Comparison of ENCODE assay signal across 30 cellular contexts in genomic region chr12:51874013-51874412, GRCh38. TPM values are rescaled to one million over a fixed set of nuclear protein-coding genes. Genes with fewer than 3 reads are reported as not detected.
DNase-seq lines count a peak whose midpoint lies in the region; ATAC-seq, FAIRE-seq and TF ChIP-seq lines count a peak whose summit lies in the region.
"Had no signal": no experiment of that assay in that cellular context is flagged by ENCODE, and none has a peak within 500 bp of the region (broad histone marks: within the 10 kb centered on the region; RNA-seq: fewer than 3 reads in every experiment).

No MANE protein-coding gene starts in this region.

- no peaks in the 10 kb centered on the region for H3K36me3 Mint-ChIP-seq in activated naive CD8-positive, alpha-beta T cell treated with anti-CD3 and anti-CD28 coated beads for 36 hours
- H3K36me3 Mint-ChIP-seq in activated T-helper 17 cell treated with anti-CD3 and anti-CD28 coated beads, Interleukin-2, amount 50 U/mL, for 72 hours (ENCODE audit: low read depth), result no peaks in the 10 kb centered on the region
- H3K36me3 Mint-ChIP-seq: activated naive CD4-positive, alpha-beta T cell treated with anti-CD3 and anti-CD28 coated beads, Interleukin-2, amount 50 U/mL, for 72 hours; WTC11 had no signal

- no peak overlapping the region for H2AFZ ChIP-seq in K562 (ENCODE audit: low read depth, low read length)
- H2AFZ ChIP-seq: hepatocyte had no signal

- CTCF ChIA-PET in K562 (lab: Yijun Ruan, JAX; ENCODE audit: low intra/inter-chr PET ratio), result no interaction called here

- TF ChIP-seq EP300 in K562 (IDR thresholded peaks at IDR 0.05; ENCODE audit: low read length), result no peak

- no peaks in the 10 kb centered on the region for H3K36me3 ChIP-seq in K562 (ENCODE audit: control insufficient read depth, insufficient read depth, low read length)
- H3K36me3 ChIP-seq: left ventricle myocardium inferior, neutrophil, prostate gland had no signal

- H3K4me3 ChIP-seq in K562, result no peak overlapping the region
- H3K4me3 ChIP-seq: hepatocyte, left ventricle myocardium inferior, prostate gland, testis had no signal

- no peaks in the 10 kb centered on the region for H3K9me1 ChIP-seq in K562 (ENCODE audit: control insufficient read depth, insufficient read depth, low read length)

- 2% methylated on average over 9 of the region's 9 CpGs for WGBS in K562 (ENCODE audit: insufficient coverage, low coverage, missing lambda C conversion rate)

- H3K27ac ChIP-seq in K562 (ENCODE audit: extremely low read depth, low read depth, low read length), result no peak overlapping the region
- H3K27ac ChIP-seq: hepatocyte, left ventricle myocardium inferior, neutrophil, prostate gland, testis had no signal

- H3K27me3 ChIP-seq in K562 (ENCODE audit: control insufficient read depth in 2 of 2, insufficient read depth in 2 of 2, low read length in 2 of 2), result peaks cover 17 to 41% of the 10 kb centered on the region in 2 experiments
- H3K27me3 ChIP-seq: testis had no signal

- H3K4me2 ChIP-seq in K562 (ENCODE audit: insufficient read depth, low read length), result no peak overlapping the region
- H3K4me2 ChIP-seq: hepatocyte had no signal

- DNase-seq in H4 (ENCODE audit: low spot score) (peak; percentile 45), NCI-H82 (lab: John Stamatoyannopoulos, UW) (peak; percentile 99), K562 (ENCODE audit: extremely low read depth in 1 of 4, low spot score in 3 of 4) (no peak), sciatic nerve (ENCODE audit: low spot score) (peak; percentile 22), AML-193 (lab: John Stamatoyannopoulos, UW) (no peak)
- DNase-seq in activated naive CD8-positive, alpha-beta T cell treated with anti-CD3 and anti-CD28 coated beads for 36 hours, result no peak
- DNase-seq: activated CD4-positive, alpha-beta T cell treated with anti-CD3 and anti-CD28 coated beads, Interleukin-2, amount 50 U/mL, for 48 hours; Calu3; central memory CD4-positive, alpha-beta T cell; GOT3; left ventricle myocardium inferior; mesendoderm; NCI-H1105 treated with DMSO at 0.1 percent for 48 hours; NCI-H1930; NCI-H2227 treated with DMSO at 0.1 percent for 48 hours; NCI-H748 treated with DMSO at 0.1 percent for 48 hours; stimulated activated naive CD8-positive, alpha-beta T cell treated with anti-CD3 and anti-CD28 coated beads, Interleukin-15, Interleukin-2, amounts not matched to agents 100 U/mL and 50 U/mL, for 24 hours; testis had no signal

- peaks cover 10% of the 10 kb centered on the region for H3K4me1 Mint-ChIP-seq in activated naive CD8-positive, alpha-beta T cell treated with anti-CD3 and anti-CD28 coated beads for 36 hours
- no peaks in the 10 kb centered on the region for H3K4me1 Mint-ChIP-seq in activated T-helper 17 cell treated with anti-CD3 and anti-CD28 coated beads, Interleukin-2, amount 50 U/mL, for 72 hours

- H3K4me1 ChIP-seq in K562 (replicated peaks in 1 of 2; ENCODE audit: control insufficient read depth in 2 of 2, insufficient read depth in 2 of 2, low read length in 2 of 2), result peaks cover 7 to 17% of the 10 kb centered on the region in 2 experiments; a peak in 4 of 5 replicates
- H3K4me1 ChIP-seq: prostate gland, testis had no signal

- TF ChIP-seq RAD21 in K562 (CRISPR knock-in tag; conservative IDR thresholded peaks at IDR 0.05 in 1 of 2, IDR thresholded peaks at IDR 0.05 in 1 of 2), result no peak

- no peak for TF ChIP-seq CTCF in K562 (IDR thresholded peaks at IDR 0.05 in 2 of 3, conservative IDR thresholded peaks at IDR 0.05 in 1 of 3; ENCODE audit: insufficient read depth in 2 of 3, low read depth in 1 of 3, low read length in 3 of 3)

- H3K9me3 ChIP-seq in K562 (replicated peaks; ENCODE audit: control insufficient read depth, insufficient read depth, low read depth, low read length), result no peaks in the 10 kb centered on the region
- H3K9me3 ChIP-seq: left ventricle myocardium inferior, neutrophil, prostate gland, testis had no signal

- TF ChIP-seq POLR2A in K562 (conservative IDR thresholded peaks at IDR 0.05), result no peak

- H3K27me3 Mint-ChIP-seq in activated naive CD8-positive, alpha-beta T cell treated with anti-CD3 and anti-CD28 coated beads for 36 hours, result peaks cover 25% of the 10 kb centered on the region
- peaks cover 26% of the 10 kb centered on the region for H3K27me3 Mint-ChIP-seq in activated T-helper 17 cell treated with anti-CD3 and anti-CD28 coated beads, Interleukin-2, amount 50 U/mL, for 72 hours

- no peaks in the 10 kb centered on the region; the same call in 1 of the 2 replicates for H4K20me1 ChIP-seq in K562 (replicated peaks; ENCODE audit: control insufficient read depth, insufficient read depth, low read length)

- H3K9ac ChIP-seq in K562 (ENCODE audit: insufficient read depth in 1 of 2, low read depth in 2 of 2, low read length in 2 of 2), result no peak overlapping the region

- ATAC-seq in K562, result no peak
- ATAC-seq in sciatic nerve, result no peak
- ATAC-seq in activated T-helper 17 cell treated with anti-CD3 and anti-CD28 coated beads, Interleukin-2, amount 50 U/mL, for 72 hours (replicated peaks), result no peak
- ATAC-seq: activated naive CD4-positive, alpha-beta T cell treated with anti-CD3 and anti-CD28 coated beads, Interleukin-2, amount 50 U/mL, for 72 hours; stimulated activated naive CD8-positive, alpha-beta T cell treated with anti-CD3 and anti-CD28 coated beads, Interleukin-15, Interleukin-2, amounts not matched to agents 100 U/mL and 50 U/mL, for 24 hours; WTC11 had no signal

- H3K27ac Mint-ChIP-seq in activated naive CD8-positive, alpha-beta T cell treated with anti-CD3 and anti-CD28 coated beads for 36 hours, result no peak overlapping the region
- no peak overlapping the region for H3K27ac Mint-ChIP-seq in activated T-helper 17 cell treated with anti-CD3 and anti-CD28 coated beads, Interleukin-2, amount 50 U/mL, for 72 hours
- H3K27ac Mint-ChIP-seq: activated naive CD4-positive, alpha-beta T cell treated with anti-CD3 and anti-CD28 coated beads, Interleukin-2, amount 50 U/mL, for 72 hours; T-helper 2 cell treated with Interferon-gamma antibody and Interleukin-4, amounts not matched to agents 5 μg/mL and 100 μg/mL, for 36 hours; WTC11 had no signal

- BruUV-seq in K562 (replicated peaks; lab: Mats Ljungman, UMichigan), result no TSS peak

- no peaks in the 10 kb centered on the region for H3K9me3 Mint-ChIP-seq in activated naive CD8-positive, alpha-beta T cell treated with anti-CD3 and anti-CD28 coated beads for 36 hours
- no peaks in the 10 kb centered on the region for H3K9me3 Mint-ChIP-seq in activated T-helper 17 cell treated with anti-CD3 and anti-CD28 coated beads, Interleukin-2, amount 50 U/mL, for 72 hours
- H3K9me3 Mint-ChIP-seq: activated naive CD4-positive, alpha-beta T cell treated with anti-CD3 and anti-CD28 coated beads, Interleukin-2, amount 50 U/mL, for 72 hours; T-helper 2 cell treated with Interferon-gamma antibody and Interleukin-4, amounts not matched to agents 5 μg/mL and 100 μg/mL, for 36 hours; WTC11 had no signal

- FAIRE-seq in K562 (lab: Jason Lieb, UNC), result no peak
- FAIRE-seq: frontal cortex, GM12892 had no signal

- H3K79me2 ChIP-seq in K562 (ENCODE audit: control insufficient read depth, insufficient read depth, low read length), result no peaks in the 10 kb centered on the region
- H3K79me2 ChIP-seq: hepatocyte had no signal

- POLR2A ChIA-PET in K562 (lab: Yijun Ruan, JAX), result interaction anchor here (1.1 kb wide), 1 partner anchor 32 kb away, joined by 4 read pairs; no protein-coding TSS in a partner anchor

- in situ Hi-C loops in K562 (cut with MboI), result loop anchor here (5.0 kb wide), 1 partner anchor 447 kb away; no protein-coding TSS in a partner anchor

- no peak overlapping the region for H3K4me3 Mint-ChIP-seq in activated naive CD8-positive, alpha-beta T cell treated with anti-CD3 and anti-CD28 coated beads for 36 hours
- no peak overlapping the region for H3K4me3 Mint-ChIP-seq in activated T-helper 17 cell treated with anti-CD3 and anti-CD28 coated beads, Interleukin-2, amount 50 U/mL, for 72 hours
- H3K4me3 Mint-ChIP-seq: T-helper 2 cell treated with Interferon-gamma antibody and Interleukin-4, amounts not matched to agents 5 μg/mL and 100 μg/mL, for 36 hours; WTC11 had no signal

- intact Hi-C loops in K562 (cut with micrococcal nuclease) (loop anchor here (2.0 kb wide), 1 partner anchor 453 kb away; no protein-coding TSS in a partner anchor), sciatic nerve (cut with DNase I) (no loop called here)

RNA-seq across cellular contexts. Expression of gene ANKRD33, which starts 13.9 kb away (rescaled TPM):
- total RNA-seq in H4 (2014; rRNA removed; shearing (Covaris generic)), result not detected in 2 replicates
- total RNA-seq in K562 (2011; cell fraction: chromatin; rRNA removed; ENCODE audit: low replicate concordance), result 0.21 and 0.51 TPM in 2 replicates
- total RNA-seq in K562 (2011; cell fraction: nucleolus; rRNA removed), result 0.39 and 0.50 TPM in 2 replicates
- total RNA-seq in K562 (2011; cell fraction: nucleoplasm; rRNA removed), result 0.31 and 0.37 TPM in 2 replicates
- not detected in 2 replicates for total RNA-seq in K562 (2014; rRNA removed)
- total RNA-seq in K562 (2014; rRNA removed; fragmentation: Illumina TruSeq; extraction: Trizol), result 0.07 and 0.10 TPM in 2 replicates
- 0.11 and 0.23 TPM in 2 replicates for total RNA-seq in K562 (2015; rRNA removed; fragmentation: Illumina TruSeq; extraction: Trizol)
- total RNA-seq in K562 (2021), result 0.20 TPM in 1 of 2 replicates, not detected in the other
- 0.06 and 0.08 TPM in 2 replicates for polyA plus RNA-seq in K562 (2011; rRNA removed)
- 0.04 TPM in 1 of 2 replicates, not detected in the other for polyA plus RNA-seq in K562 (2011; cell fraction: cytosol; rRNA removed)
- 0.18 and 0.47 TPM in 2 replicates for polyA plus RNA-seq in K562 (2011; cell fraction: nucleus; rRNA removed)
- 0.17 and 3.1 TPM in 2 replicates for polyA plus RNA-seq in K562 (2012)
- polyA plus RNA-seq in K562 (2014; fragmentation: Illumina TruSeq; extraction: Trizol), result 0.04 TPM in 1 of 2 replicates, not detected in the other
- not detected for polyA plus RNA-seq in K562 (2014; fragmentation: Nextera tagmentation; extraction: Ambion mirVana)
- polyA plus RNA-seq in K562 (2014; rRNA removed), result 0.11 TPM in 1 of 2 replicates, not detected in the other
- not detected in 2 replicates for polyA minus RNA-seq in K562 (2011; rRNA and poly(A)+ RNA removed)
- not detected in 2 replicates for polyA minus RNA-seq in K562 (2011; cell fraction: cytosol; rRNA and poly(A)+ RNA removed)
- polyA minus RNA-seq in K562 (2011; cell fraction: nucleus; rRNA and poly(A)+ RNA removed), result 0.27 and 0.44 TPM in 2 replicates
- 0.76 TPM for total RNA-seq in sciatic nerve
- not detected for total RNA-seq in activated naive CD8-positive, alpha-beta T cell treated with anti-CD3 and anti-CD28 coated beads for 36 hours
- total RNA-seq in activated T-helper 17 cell treated with anti-CD3 and anti-CD28 coated beads, Interleukin-2, amount 50 U/mL, for 72 hours, result not detected
- total RNA-seq: activated naive CD4-positive, alpha-beta T cell treated with anti-CD3 and anti-CD28 coated beads, Interleukin-2, amount 50 U/mL, for 72 hours; Calu3; frontal cortex; hepatocyte; left ventricle myocardium inferior; prostate gland; urinary bladder had no signal
- polyA plus RNA-seq: aorta, esophagus, urinary bladder had no signal

RNA-seq across cellular contexts. Expression of gene FIGNL2, which starts 25.5 kb away (rescaled TPM):
- total RNA-seq in H4 (2014; rRNA removed; shearing (Covaris generic)), result not detected in 2 replicates
- 0.07 TPM in 1 of 2 replicates, not detected in the other for total RNA-seq in K562 (2011; cell fraction: chromatin; rRNA removed; ENCODE audit: low replicate concordance)
- total RNA-seq in K562 (2011; cell fraction: nucleolus; rRNA removed), result 0.17 TPM in 1 of 2 replicates, not detected in the other
- not detected in 2 replicates for total RNA-seq in K562 (2011; cell fraction: nucleoplasm; rRNA removed)
- total RNA-seq in K562 (2014; rRNA removed) (not detected in 2 replicates), K562 (2014; rRNA removed; fragmentation: Illumina TruSeq; extraction: Trizol) (not detected in 2 replicates), K562 (2015; rRNA removed; fragmentation: Illumina TruSeq; extraction: Trizol) (not detected in 2 replicates), K562 (2021) (not detected in 2 replicates), sciatic nerve (4.0 TPM)
- polyA plus RNA-seq in K562 (2011; rRNA removed) (0.01 TPM in 1 of 2 replicates, not detected in the other), K562 (2014; fragmentation: Illumina TruSeq; extraction: Trizol) (not detected in 2 replicates), K562 (2014; fragmentation: Nextera tagmentation; extraction: Ambion mirVana) (not detected), K562 (2014; rRNA removed) (not detected in 2 replicates)
- 0.01 TPM in 1 of 2 replicates, not detected in the other for polyA plus RNA-seq in K562 (2011; cell fraction: cytosol; rRNA removed)
- polyA plus RNA-seq in K562 (2011; cell fraction: nucleus; rRNA removed), result 0.04 TPM in 1 of 2 replicates, not detected in the other
- polyA plus RNA-seq in K562 (2012), result not detected in 2 replicates
- polyA minus RNA-seq in K562 (2011; rRNA and poly(A)+ RNA removed), result not detected in 2 replicates
- polyA minus RNA-seq in K562 (2011; cell fraction: cytosol; rRNA and poly(A)+ RNA removed), result not detected in 2 replicates
- not detected in 2 replicates for polyA minus RNA-seq in K562 (2011; cell fraction: nucleus; rRNA and poly(A)+ RNA removed)
- total RNA-seq in activated naive CD8-positive, alpha-beta T cell treated with anti-CD3 and anti-CD28 coated beads for 36 hours, result under 1 TPM; 0.29 to 0.40 TPM
- total RNA-seq in activated T-helper 17 cell treated with anti-CD3 and anti-CD28 coated beads, Interleukin-2, amount 50 U/mL, for 72 hours, result under 1 TPM; 0.50 to 0.53 TPM
- total RNA-seq: Calu3 had no signal

RNA-seq across cellular contexts. Expression of gene ACVRL1, which starts 33.3 kb away (rescaled TPM):
- 4.1 and 4.8 TPM in 2 replicates for total RNA-seq in H4 (2014; rRNA removed; shearing (Covaris generic))
- 1.3 and 3.5 TPM in 2 replicates for total RNA-seq in K562 (2011; cell fraction: chromatin; rRNA removed; ENCODE audit: low replicate concordance)
- total RNA-seq in K562 (2011; cell fraction: nucleolus; rRNA removed), result 2.1 and 2.7 TPM in 2 replicates
- total RNA-seq in K562 (2011; cell fraction: nucleoplasm; rRNA removed), result 1.2 and 2.4 TPM in 2 replicates
- total RNA-seq in K562 (2014; rRNA removed) (0.20 and 0.91 TPM in 2 replicates), K562 (2014; rRNA removed; fragmentation: Illumina TruSeq; extraction: Trizol) (0.06 and 0.22 TPM in 2 replicates), K562 (2015; rRNA removed; fragmentation: Illumina TruSeq; extraction: Trizol) (0.36 and 0.87 TPM in 2 replicates), K562 (2021) (1.3 and 1.4 TPM in 2 replicates), sciatic nerve (57.6 TPM)
- polyA plus RNA-seq in K562 (2011; rRNA removed) (0.26 and 0.83 TPM in 2 replicates), K562 (2014; fragmentation: Illumina TruSeq; extraction: Trizol) (0.30 and 0.71 TPM in 2 replicates), K562 (2014; fragmentation: Nextera tagmentation; extraction: Ambion mirVana) (under 1 TPM; 0.07 to 0.11 TPM), K562 (2014; rRNA removed) (0.42 and 0.45 TPM in 2 replicates)
- polyA plus RNA-seq in K562 (2011; cell fraction: cytosol; rRNA removed), result 0.39 and 0.47 TPM in 2 replicates
- polyA plus RNA-seq in K562 (2011; cell fraction: nucleus; rRNA removed), result 2.0 and 2.1 TPM in 2 replicates
- 1.2 and 5.1 TPM in 2 replicates for polyA plus RNA-seq in K562 (2012)
- polyA minus RNA-seq in K562 (2011; rRNA and poly(A)+ RNA removed), result 0.28 and 1.2 TPM in 2 replicates
- polyA minus RNA-seq in K562 (2011; cell fraction: cytosol; rRNA and poly(A)+ RNA removed), result not detected in 2 replicates
- 0.94 and 1.7 TPM in 2 replicates for polyA minus RNA-seq in K562 (2011; cell fraction: nucleus; rRNA and poly(A)+ RNA removed)
- total RNA-seq in activated naive CD8-positive, alpha-beta T cell treated with anti-CD3 and anti-CD28 coated beads for 36 hours, result not detected
- total RNA-seq in activated T-helper 17 cell treated with anti-CD3 and anti-CD28 coated beads, Interleukin-2, amount 50 U/mL, for 72 hours, result not detected
- total RNA-seq: activated naive CD4-positive, alpha-beta T cell treated with anti-CD3 and anti-CD28 coated beads, Interleukin-2, amount 50 U/mL, for 72 hours; Calu3 had no signal

Comparison
In these comparisons a context has a peak if more than half of its experiments do, and no peak if none do; other contexts are left out.
1. DNase-seq: peak in H4 (single experiment), NCI-H82 (single experiment) and sciatic nerve (single experiment); none in K562 (0 of 4), activated naive CD8-positive, alpha-beta T cell treated with anti-CD3 and anti-CD28 coated beads for 36 hours (single experiment) and AML-193 (0 of 2).
2. RNA of gene ACVRL1, which starts 33.3 kb away (total RNA-seq): 57.6 TPM in sciatic nerve (single experiment); 4.1 to 4.8 TPM in H4, 0.06 to 3.5 TPM in K562, not detected in activated naive CD8-positive, alpha-beta T cell treated with anti-CD3 and anti-CD28 coated beads for 36 hours and not detected in activated T-helper 17 cell treated with anti-CD3 and anti-CD28 coated beads, Interleukin-2, amount 50 U/mL, for 72 hours; every median in the first group is over 10 times any median in the second.